In genomic region chr1:116351914-116352313, GRCh38 we compare ENCODE assay signal across 22 cellular contexts. TPM values are rescaled to one million over a fixed set of nuclear protein-coding genes. Genes with fewer than 3 reads are reported as not detected.
DNase-seq lines count a peak whose midpoint lies in the region; ATAC-seq, FAIRE-seq and TF ChIP-seq lines count a peak whose summit lies in the region.
"Had no signal": no experiment of that assay in that cellular context is flagged by ENCODE, and none has a peak within 500 bp of the region (broad histone marks: within the 10 kb centered on the region; RNA-seq: fewer than 3 reads in every experiment).

No MANE protein-coding gene starts in this region.

- H3K4me1 ChIP-seq in HepG2 (ENCODE audit: insufficient read depth, low read length): no peaks in the 10 kb centered on the region
- no peaks in the 10 kb centered on the region for H3K4me1 ChIP-seq in right lobe of liver
- H3K4me1 ChIP-seq in osteoblast (ENCODE audit: insufficient read depth, low read length): peaks cover 6% of the 10 kb centered on the region

- H3K4me1 Mint-ChIP-seq in activated CD4-positive, alpha-beta memory T cell treated with anti-CD3 and anti-CD28 coated beads for 36 hours (ENCODE audit: low read depth): peaks cover 45% of the 10 kb centered on the region
- peaks cover 26% of the 10 kb centered on the region for H3K4me1 Mint-ChIP-seq in activated CD4-positive, alpha-beta memory T cell treated with anti-CD3 and anti-CD28 coated beads, Interleukin-2, amount 10 ng/mL, durations not matched to agents 7 days and 5 days
- peaks cover 24% of the 10 kb centered on the region for H3K4me1 Mint-ChIP-seq in T-helper 17 cell

- no peak for FAIRE-seq in HepG2 (lab: Jason Lieb, UNC)
- FAIRE-seq: RCC 7860 had no signal

- H3K27me3 ChIP-seq in HepG2 (ENCODE audit: control insufficient read depth in 1 of 2, insufficient read depth in 2 of 2, low read length in 2 of 2): peaks cover 0 to 3% of the 10 kb centered on the region in 2 experiments; a peak in 2 of 5 replicates
- H3K27me3 ChIP-seq in right lobe of liver: no peaks in the 10 kb centered on the region
- no peaks in the 10 kb centered on the region for H3K27me3 ChIP-seq in osteoblast (ENCODE audit: insufficient read depth, low read length)
- H3K27me3 ChIP-seq: BLaER1 treated with 17β-estradiol and CSF1 and Interleukin-3, amounts not matched to agents 10 nM and 100 nM; MG63 had no signal

- no peaks in the 10 kb centered on the region for H3K36me3 Mint-ChIP-seq in activated CD4-positive, alpha-beta memory T cell treated with anti-CD3 and anti-CD28 coated beads for 36 hours
- no peaks in the 10 kb centered on the region for H3K36me3 Mint-ChIP-seq in activated CD4-positive, alpha-beta memory T cell treated with anti-CD3 and anti-CD28 coated beads, Interleukin-2, amount 10 ng/mL, durations not matched to agents 7 days and 5 days (ENCODE audit: low read depth)
- no peaks in the 10 kb centered on the region for H3K36me3 Mint-ChIP-seq in T-helper 17 cell (ENCODE audit: low read depth)

- intact Hi-C loops in activated CD4-positive, alpha-beta memory T cell treated with anti-CD3 and anti-CD28 coated beads for 36 hours (cut with micrococcal nuclease): loop anchor here (1.0 to 2.0 kb wide), 2 partner anchors 25 to 26 kb away; no protein-coding TSS in a partner anchor
- intact Hi-C loops in HepG2 (cut with micrococcal nuclease; ENCODE audit: unreplicated experiment) (no loop called here), right lobe of liver (cut with DNase I) (no loop called here)

- no peak for DNase-seq in activated CD4-positive, alpha-beta memory T cell treated with anti-CD3 and anti-CD28 coated beads for 36 hours
- no peak for DNase-seq in activated CD4-positive, alpha-beta memory T cell treated with anti-CD3 and anti-CD28 coated beads, Interleukin-2, amount 10 ng/mL, durations not matched to agents 7 days and 5 days
- DNase-seq in HepG2 (ENCODE audit: low spot score) (no peak), right lobe of liver (no peak), T-helper 17 cell (no peak), osteoblast (ENCODE audit: insufficient read length, low spot score, missing footprints) (no peak), coronary artery (ENCODE audit: low spot score) (no peak), NCI-H2227 treated with DMSO at 0.1 percent for 48 hours (lab: John Stamatoyannopoulos, UW) (no peak)
- DNase-seq: 8988T, DMS 273 treated with DMSO at 0.1 percent for 48 hours, GDM1, GM23248, KBM-7, MG63, NCI-H1092, NCI-H226, NCI-H524 treated with DMSO at 0.1 percent for 48 hours, Right ventricle myocardium superior had no signal

- ATAC-seq in HepG2 (no peak), right lobe of liver (no peak), T-helper 17 cell (no peak)
- ATAC-seq: HCT116 had no signal

- H3K9me3 ChIP-seq in HepG2 (ENCODE audit: low read length) (no peaks in the 10 kb centered on the region), right lobe of liver (no peaks in the 10 kb centered on the region), T-helper 17 cell (ENCODE audit: control insufficient read depth, low read length, poor library complexity, severe bottlenecking) (no peaks in the 10 kb centered on the region), osteoblast (ENCODE audit: low read depth, low read length) (no peaks in the 10 kb centered on the region)
- H3K9me3 ChIP-seq: MG63 had no signal

- no peak for TF ChIP-seq RAD21 in HepG2 (CRISPR knock-in tag; IDR thresholded peaks at IDR 0.05)

- H4K20me1 ChIP-seq in HepG2 (ENCODE audit: insufficient read depth, low read length) (no peaks in the 10 kb centered on the region), osteoblast (ENCODE audit: insufficient read depth, low read length) (no peaks in the 10 kb centered on the region)
- H4K20me1 ChIP-seq: BLaER1 treated with 17β-estradiol and CSF1 and Interleukin-3, amounts not matched to agents 10 nM and 100 nM had no signal

- H3K4me2 ChIP-seq in HepG2 (ENCODE audit: low read depth, low read length) (no peak overlapping the region), osteoblast (ENCODE audit: insufficient read depth, low read length) (no peak overlapping the region)
- H3K4me2 ChIP-seq: BLaER1 treated with 17β-estradiol and CSF1 and Interleukin-3, amounts not matched to agents 10 nM and 100 nM had no signal

- in situ Hi-C loops in HepG2 (cut with HindIII; ENCODE audit: extremely low pct_ligation_motif_present, low pct_unique_long_range_greater_than_20kb): no loop called here

- H3K4me3 ChIP-seq in HepG2 (replicated peaks in 1 of 3; ENCODE audit: insufficient read depth in 1 of 3, low read depth in 2 of 3, low read length in 3 of 3) (no peak overlapping the region), right lobe of liver (no peak overlapping the region), osteoblast (ENCODE audit: insufficient read depth, low read length) (no peak overlapping the region), coronary artery (no peak overlapping the region)
- H3K4me3 ChIP-seq: BLaER1 treated with 17β-estradiol and CSF1 and Interleukin-3, amounts not matched to agents 10 nM and 100 nM; GM12878; GM23248; MG63 had no signal

- BruUV-seq in HepG2 (replicated peaks; lab: Mats Ljungman, UMichigan): no TSS peak

- H3K9me3 Mint-ChIP-seq in activated CD4-positive, alpha-beta memory T cell treated with anti-CD3 and anti-CD28 coated beads for 36 hours: peaks cover 4% of the 10 kb centered on the region
- no peaks in the 10 kb centered on the region for H3K9me3 Mint-ChIP-seq in activated CD4-positive, alpha-beta memory T cell treated with anti-CD3 and anti-CD28 coated beads, Interleukin-2, amount 10 ng/mL, durations not matched to agents 7 days and 5 days

- H3K27ac Mint-ChIP-seq in activated CD4-positive, alpha-beta memory T cell treated with anti-CD3 and anti-CD28 coated beads for 36 hours: peak overlapping the region; percentile 19
- no peak overlapping the region for H3K27ac Mint-ChIP-seq in activated CD4-positive, alpha-beta memory T cell treated with anti-CD3 and anti-CD28 coated beads, Interleukin-2, amount 10 ng/mL, durations not matched to agents 7 days and 5 days
- peak overlapping the region; percentile 88 for H3K27ac Mint-ChIP-seq in T-helper 17 cell

- TF ChIP-seq CTCF in HepG2 (CRISPR knock-in tag; IDR thresholded peaks at IDR 0.05) (no peak), right lobe of liver (IDR thresholded peaks at IDR 0.05) (no peak), osteoblast (IDR thresholded peaks at IDR 0.05; ENCODE audit: extremely low read depth, low read depth, low read length) (no peak), coronary artery (IDR thresholded peaks at IDR 0.05) (no peak)

- H3K27ac ChIP-seq in HepG2 (ENCODE audit: extremely low read length, insufficient read depth, low read length) (no peak overlapping the region), right lobe of liver (no peak overlapping the region), osteoblast (ENCODE audit: low read depth, low read length) (no peak overlapping the region), coronary artery (no peak overlapping the region)
- H3K27ac ChIP-seq: BLaER1 treated with 17β-estradiol and CSF1 and Interleukin-3, amounts not matched to agents 10 nM and 100 nM; GM23248 had no signal

- H3K36me3 ChIP-seq in HepG2 (replicated peaks in 1 of 2; ENCODE audit: control insufficient read depth in 1 of 2, insufficient read depth in 2 of 2, low read length in 2 of 2): no peaks in the 10 kb centered on the region
- no peaks in the 10 kb centered on the region for H3K36me3 ChIP-seq in right lobe of liver
- H3K36me3 ChIP-seq in osteoblast (ENCODE audit: insufficient read depth, low read length): no peaks in the 10 kb centered on the region
- H3K36me3 ChIP-seq: BLaER1 treated with 17β-estradiol and CSF1 and Interleukin-3, amounts not matched to agents 10 nM and 100 nM; MG63 had no signal

- CTCF ChIA-PET in activated CD4-positive, alpha-beta memory T cell treated with anti-CD3 and anti-CD28 coated beads for 36 hours (lab: Charles Lee): no interaction called here
- CTCF ChIA-PET in activated CD4-positive, alpha-beta memory T cell treated with anti-CD3 and anti-CD28 coated beads, Interleukin-2, amount 10 ng/mL, durations not matched to agents 7 days and 5 days (lab: Charles Lee): interaction anchor here (0.6 kb wide), 1 partner anchor 345 kb away, joined by 3 read pairs; no protein-coding TSS in a partner anchor
- CTCF ChIA-PET in HepG2 (lab: Yijun Ruan, JAX; ENCODE audit: low intra/inter-chr PET ratio, low total read pairs): no interaction called here

- no peaks in the 10 kb centered on the region for H3K27me3 Mint-ChIP-seq in activated CD4-positive, alpha-beta memory T cell treated with anti-CD3 and anti-CD28 coated beads for 36 hours
- no peaks in the 10 kb centered on the region for H3K27me3 Mint-ChIP-seq in activated CD4-positive, alpha-beta memory T cell treated with anti-CD3 and anti-CD28 coated beads, Interleukin-2, amount 10 ng/mL, durations not matched to agents 7 days and 5 days
- no peaks in the 10 kb centered on the region for H3K27me3 Mint-ChIP-seq in T-helper 17 cell

- POLR2A ChIA-PET in activated CD4-positive, alpha-beta memory T cell treated with anti-CD3 and anti-CD28 coated beads for 36 hours (lab: Charles Lee): interaction anchor here (1.5 kb wide), 1 partner anchor 26 kb away, joined by 3 read pairs; no protein-coding TSS in a partner anchor
- POLR2A ChIA-PET in activated CD4-positive, alpha-beta memory T cell treated with anti-CD3 and anti-CD28 coated beads, Interleukin-2, amount 10 ng/mL, durations not matched to agents 7 days and 5 days (lab: Charles Lee): no interaction called here
- POLR2A ChIA-PET in HepG2 (lab: Yijun Ruan, JAX): no interaction called here

- H3K4me3 Mint-ChIP-seq in activated CD4-positive, alpha-beta memory T cell treated with anti-CD3 and anti-CD28 coated beads for 36 hours: peak overlapping the region; percentile 44
- no peak overlapping the region for H3K4me3 Mint-ChIP-seq in activated CD4-positive, alpha-beta memory T cell treated with anti-CD3 and anti-CD28 coated beads, Interleukin-2, amount 10 ng/mL, durations not matched to agents 7 days and 5 days
- H3K4me3 Mint-ChIP-seq in T-helper 17 cell: no peak overlapping the region

- no peak for TF ChIP-seq EP300 in HepG2 (IDR thresholded peaks at IDR 0.05; ENCODE audit: low read depth in 2 of 2, low read length in 2 of 2)
- TF ChIP-seq EP300 in HepG2 (CRISPR knock-in tag; IDR thresholded peaks at IDR 0.05; ENCODE audit: borderline replicate concordance): no peak

- H3K79me2 ChIP-seq in HepG2 (ENCODE audit: insufficient read depth, low read length) (no peaks in the 10 kb centered on the region), osteoblast (ENCODE audit: insufficient read depth, low read length) (no peaks in the 10 kb centered on the region)

- H2AFZ ChIP-seq in HepG2 (ENCODE audit: low read length) (no peak overlapping the region), osteoblast (ENCODE audit: low read length) (peak overlapping the region; percentile 8)

- no peak for TF ChIP-seq POLR2A in HepG2 (IDR thresholded peaks at IDR 0.05; ENCODE audit: insufficient read depth in 1 of 2, low read depth in 2 of 2, low read length in 2 of 2)
- no peak for TF ChIP-seq POLR2A in right lobe of liver (IDR thresholded peaks at IDR 0.05)

- no peak overlapping the region for H3K9ac ChIP-seq in HepG2 (ENCODE audit: insufficient read depth, low read depth, low read length)
- H3K9ac ChIP-seq: BLaER1 treated with 17β-estradiol and CSF1 and Interleukin-3, amounts not matched to agents 10 nM and 100 nM; GM23248 had no signal

- 41% methylated on average over 4 of the region's 4 CpGs for WGBS in HepG2 (ENCODE audit: low lambda C conversion rate)
- 65% methylated on average over 4 of the region's 4 CpGs for WGBS in right lobe of liver (ENCODE audit: insufficient coverage, low coverage, low lambda C conversion rate, missing lambda C conversion rate)

RNA-seq across cellular contexts. Expression of gene ATP1A1, which starts 21.1 kb away (rescaled TPM):
- total RNA-seq in activated CD4-positive, alpha-beta memory T cell treated with anti-CD3 and anti-CD28 coated beads for 36 hours: 100 to 1,000 TPM; 253 to 258 TPM
- total RNA-seq in activated CD4-positive, alpha-beta memory T cell treated with anti-CD3 and anti-CD28 coated beads, Interleukin-2, amount 10 ng/mL, durations not matched to agents 7 days and 5 days: 100 to 1,000 TPM; 238 to 241 TPM
- total RNA-seq in HepG2 (2016; rRNA removed; fragmentation: Illumina TruSeq; extraction: Trizol): 210 and 280 TPM in 2 replicates
- 60.3 and 83.4 TPM in 2 replicates for total RNA-seq in HepG2 (2016; cell fraction: cytosol; rRNA removed; fragmentation: Illumina TruSeq; extraction: Trizol; ENCODE audit: low read depth)
- total RNA-seq in HepG2 (2016; cell fraction: insoluble cytoplasmic fraction; rRNA removed; fragmentation: Illumina TruSeq; extraction: Trizol): 183 and 291 TPM in 2 replicates
- 133 and 176 TPM in 2 replicates for total RNA-seq in HepG2 (2016; cell fraction: membrane; rRNA removed; fragmentation: Illumina TruSeq; extraction: Trizol)
- total RNA-seq in HepG2 (2016; cell fraction: nucleus; rRNA removed; fragmentation: Illumina TruSeq; extraction: Trizol): 383 and 432 TPM in 2 replicates
- 627 and 705 TPM in 2 replicates for polyA plus RNA-seq in HepG2 (2011; rRNA removed)
- polyA plus RNA-seq in HepG2 (2011; cell fraction: cytosol; rRNA removed): 735 and 774 TPM in 2 replicates
- 313 and 327 TPM in 2 replicates for polyA plus RNA-seq in HepG2 (2011; cell fraction: nucleus; rRNA removed)
- polyA plus RNA-seq in HepG2 (2012): 467 and 657 TPM in 2 replicates
- polyA plus RNA-seq in HepG2 (2016; cell fraction: cytosol; fragmentation: Illumina TruSeq; extraction: Trizol; ENCODE audit: low read depth): 69.6 and 84.9 TPM in 2 replicates
- 219 and 228 TPM in 2 replicates for polyA plus RNA-seq in HepG2 (2016; cell fraction: insoluble cytoplasmic fraction; fragmentation: Illumina TruSeq; extraction: Trizol; ENCODE audit: low read depth)
- polyA plus RNA-seq in HepG2 (2016; cell fraction: membrane; fragmentation: Illumina TruSeq; extraction: Trizol; ENCODE audit: low read depth): 106 and 149 TPM in 2 replicates
- 515 and 526 TPM in 2 replicates for polyA plus RNA-seq in HepG2 (2016; cell fraction: nucleus; fragmentation: Illumina TruSeq; extraction: Trizol; ENCODE audit: insufficient read depth, low read depth)
- 367 and 928 TPM in 2 replicates for polyA minus RNA-seq in HepG2 (2011; rRNA and poly(A)+ RNA removed; ENCODE audit: low replicate concordance)
- polyA minus RNA-seq in HepG2 (2011; cell fraction: cytosol; rRNA and poly(A)+ RNA removed): 438 and 487 TPM in 2 replicates
- 356 and 442 TPM in 2 replicates for polyA minus RNA-seq in HepG2 (2011; cell fraction: nucleus; rRNA and poly(A)+ RNA removed)
- total RNA-seq in right lobe of liver: 100 to 1,000 TPM in 5 of 6 experiments, 10 to 100 TPM in 1; 83.6 to 153 (median 121) TPM
- total RNA-seq in T-helper 17 cell: 100 to 1,000 TPM; 259 to 313 TPM
- total RNA-seq in osteoblast: 120 and 122 TPM in 2 replicates
